28 cellular contexts compared by ENCODE assay signal in the genomic region with DNA sequence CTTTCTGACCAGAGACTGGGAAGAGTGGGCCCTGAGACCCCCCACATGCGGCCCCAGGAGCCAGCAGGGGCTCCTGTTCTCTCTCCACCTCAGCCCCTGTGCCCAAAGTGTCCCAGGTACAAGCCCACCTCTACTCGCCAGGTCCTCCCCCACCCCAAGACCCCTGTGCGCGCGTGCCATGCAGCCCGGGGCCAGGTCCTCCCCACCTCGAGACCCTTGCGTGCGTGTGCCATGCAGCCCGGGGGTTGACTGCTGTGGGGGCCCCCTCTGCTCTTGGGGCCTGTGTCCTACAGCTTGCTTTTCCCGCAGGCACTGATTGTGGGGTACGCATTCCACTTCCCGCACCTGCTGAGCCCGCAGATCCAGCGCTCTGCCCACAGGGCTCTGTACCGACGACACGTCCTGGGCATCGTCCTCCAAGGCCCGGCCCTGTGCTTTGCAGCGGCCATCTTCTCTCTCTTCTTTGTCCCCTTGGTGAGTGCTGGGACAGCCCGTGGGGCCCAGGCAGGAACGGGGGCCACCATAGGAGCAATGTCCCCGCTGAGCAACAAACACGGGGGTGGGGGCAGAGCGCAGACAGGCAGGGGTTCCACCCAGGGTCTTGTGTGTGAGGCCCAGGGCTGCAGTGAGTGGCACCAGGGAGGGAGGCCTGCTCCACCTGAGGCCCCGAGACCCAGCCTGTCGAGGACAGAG. TPM values are rescaled to one million over a fixed set of nuclear protein-coding genes. Genes with fewer than 3 reads are reported as not detected.
DNase-seq lines count a peak whose midpoint lies in the region; ATAC-seq lines count a peak whose summit lies in the region.
"Had no signal": no experiment of that assay in that cellular context is flagged by ENCODE, and none has a peak within 500 bp of the region (broad histone marks: within the 10 kb centered on the region; RNA-seq: fewer than 3 reads in every experiment).

No MANE protein-coding gene starts in this region.

- no peaks in the 10 kb centered on the region for H3K9me3 Mint-ChIP-seq in stimulated activated naive CD8-positive, alpha-beta T cell treated with anti-CD3 and anti-CD28 coated beads, Interleukin-15, amount 100 ng/mL, for 72 hours
- H3K9me3 Mint-ChIP-seq: CD4-positive, CD25-positive, alpha-beta regulatory T cell; IgD-negative memory B cell; nephron had no signal

- H3K4me3 Mint-ChIP-seq in stimulated activated naive CD8-positive, alpha-beta T cell treated with anti-CD3 and anti-CD28 coated beads, Interleukin-15, amount 100 ng/mL, for 72 hours, result no peak overlapping the region
- H3K4me3 Mint-ChIP-seq: activated CD4-positive, alpha-beta T cell treated with anti-CD3 and anti-CD28 coated beads for 36 hours; CD4-positive, CD25-positive, alpha-beta regulatory T cell; IgD-negative memory B cell; nephron had no signal

- in situ Hi-C loops in G401 (cut with HindIII; ENCODE audit: low sequenced_read_pairs), result no loop called here

- ATAC-seq in activated CD4-positive, CD25-positive, alpha-beta regulatory T cell treated with anti-CD3 and anti-CD28 coated beads, Interleukin-2, amount 50 U/mL, for 24 hours, result no peak
- ATAC-seq in stimulated activated naive CD8-positive, alpha-beta T cell treated with anti-CD3 and anti-CD28 coated beads, Interleukin-15, amount 100 ng/mL, for 72 hours, result peak; percentile 29
- ATAC-seq in stimulated activated naive CD8-positive, alpha-beta T cell treated with anti-CD3 and anti-CD28 coated beads, Interleukin-15, Interleukin-2, amounts not matched to agents 100 U/mL and 50 U/mL, for 24 hours, result no peak
- ATAC-seq in HG03354 (IDR thresholded peaks at IDR 0.05; ENCODE audit: poor library complexity, severe bottlenecking, unreplicated experiment), result no peak
- ATAC-seq: activated CD4-positive, alpha-beta T cell treated with anti-CD3 and anti-CD28 coated beads for 36 hours; body of pancreas; heart left ventricle; lower lobe of right lung; Panc1 had no signal

- H3K27me3 Mint-ChIP-seq in stimulated activated naive CD8-positive, alpha-beta T cell treated with anti-CD3 and anti-CD28 coated beads, Interleukin-15, amount 100 ng/mL, for 72 hours, result no peaks in the 10 kb centered on the region
- H3K27me3 Mint-ChIP-seq: activated CD4-positive, alpha-beta T cell treated with anti-CD3 and anti-CD28 coated beads for 36 hours; CD4-positive, CD25-positive, alpha-beta regulatory T cell; IgD-negative memory B cell had no signal

- H3K27ac Mint-ChIP-seq in stimulated activated naive CD8-positive, alpha-beta T cell treated with anti-CD3 and anti-CD28 coated beads, Interleukin-15, amount 100 ng/mL, for 72 hours, result peak overlapping the region in 1 of 2 donors; percentile 78
- H3K27ac Mint-ChIP-seq: activated CD4-positive, alpha-beta T cell treated with anti-CD3 and anti-CD28 coated beads for 36 hours; IgD-negative memory B cell; nephron had no signal

- no peaks in the 10 kb centered on the region for H3K4me1 Mint-ChIP-seq in stimulated activated naive CD8-positive, alpha-beta T cell treated with anti-CD3 and anti-CD28 coated beads, Interleukin-15, amount 100 ng/mL, for 72 hours
- H3K4me1 Mint-ChIP-seq: activated CD4-positive, alpha-beta T cell treated with anti-CD3 and anti-CD28 coated beads for 36 hours; CD4-positive, CD25-positive, alpha-beta regulatory T cell; IgD-negative memory B cell had no signal

- intact Hi-C loops in posterior vena cava (cut with DNase I), result no loop called here

- DNase-seq in activated CD4-positive, CD25-positive, alpha-beta regulatory T cell treated with anti-CD3 and anti-CD28 coated beads, Interleukin-2, amount 50 U/mL, for 72 hours, result peak; percentile 21
- DNase-seq in stimulated activated naive CD8-positive, alpha-beta T cell treated with anti-CD3 and anti-CD28 coated beads, Interleukin-15, amount 100 ng/mL, for 72 hours, result no peak
- no peak for DNase-seq in stimulated activated naive CD8-positive, alpha-beta T cell treated with anti-CD3 and anti-CD28 coated beads, Interleukin-15, Interleukin-2, amounts not matched to agents 100 U/mL and 50 U/mL, for 24 hours
- DNase-seq in posterior vena cava (ENCODE audit: low spot score) (peak; percentile 67), G401 (ENCODE audit: low spot score) (no peak), activated gamma-delta T cell (lab: John Stamatoyannopoulos, UW) (no peak)
- DNase-seq: 8988T; activated CD4-positive, alpha-beta T cell treated with anti-CD3 and anti-CD28 coated beads for 36 hours; activated gamma-delta T cell treated with Interleukin-2 at 50 U/mL for 16 hours; Calu3; CD4-positive, CD25-positive, alpha-beta regulatory T cell; DND-41; foreskin melanocyte; lower lobe of right lung; NCI-H2107; NCI-H345; NCI-H69; retina; SIG-M5; stimulated activated CD8-positive, alpha-beta memory T cell treated with anti-CD3 and anti-CD28 coated beads, Interleukin-4, amount 100 ng/mL, for 48 hours; SW 1271 had no signal

RNA-seq across cellular contexts. Expression of gene DGKQ, which starts 20.3 kb away (rescaled TPM):
- 10 to 100 TPM; 10.8 to 11.9 TPM for total RNA-seq in posterior vena cava
- 11.0 and 12.9 TPM in 2 replicates for total RNA-seq in G401 (2014; rRNA removed; shearing (Covaris generic))

RNA-seq across cellular contexts. Expression of gene TMEM175, which starts 20.8 kb away (rescaled TPM):
- total RNA-seq in posterior vena cava, result 10 to 100 TPM; 15.3 to 16.4 TPM
- 7.0 and 21.4 TPM in 2 replicates for total RNA-seq in G401 (2014; rRNA removed; shearing (Covaris generic))

RNA-seq across cellular contexts. Expression of gene GAK, which starts 20.9 kb away (rescaled TPM):
- 10 to 100 TPM; 63.5 to 73.5 TPM for total RNA-seq in posterior vena cava
- 91.4 and 91.5 TPM in 2 replicates for total RNA-seq in G401 (2014; rRNA removed; shearing (Covaris generic))

RNA-seq across cellular contexts. Expression of gene IDUA, which starts 33.8 kb away (rescaled TPM):
- total RNA-seq in posterior vena cava, result 10 to 100 TPM; 19.0 to 29.0 TPM
- 3.0 and 3.8 TPM in 2 replicates for total RNA-seq in G401 (2014; rRNA removed; shearing (Covaris generic))

RNA-seq across cellular contexts. Expression of gene SLC26A1, which starts 40.2 kb away (rescaled TPM):
- total RNA-seq in posterior vena cava, result under 1 TPM in 1 of 2 donors, not detected in 1; 0.14 TPM
- total RNA-seq in G401 (2014; rRNA removed; shearing (Covaris generic)), result 0.74 and 0.85 TPM in 2 replicates

Comparison
In these comparisons a context has a peak if more than half of its experiments do, and no peak if none do; other contexts are left out.
1. DNase-seq: peak in activated CD4-positive, CD25-positive, alpha-beta regulatory T cell treated with anti-CD3 and anti-CD28 coated beads, Interleukin-2, amount 50 U/mL, for 72 hours (single experiment) and posterior vena cava (single experiment); none in stimulated activated naive CD8-positive, alpha-beta T cell treated with anti-CD3 and anti-CD28 coated beads, Interleukin-15, amount 100 ng/mL, for 72 hours (0 of 2), stimulated activated naive CD8-positive, alpha-beta T cell treated with anti-CD3 and anti-CD28 coated beads, Interleukin-15, Interleukin-2, amounts not matched to agents 100 U/mL and 50 U/mL, for 24 hours (single experiment), G401 (single experiment) and activated gamma-delta T cell (single experiment).